In the genomic region with DNA sequence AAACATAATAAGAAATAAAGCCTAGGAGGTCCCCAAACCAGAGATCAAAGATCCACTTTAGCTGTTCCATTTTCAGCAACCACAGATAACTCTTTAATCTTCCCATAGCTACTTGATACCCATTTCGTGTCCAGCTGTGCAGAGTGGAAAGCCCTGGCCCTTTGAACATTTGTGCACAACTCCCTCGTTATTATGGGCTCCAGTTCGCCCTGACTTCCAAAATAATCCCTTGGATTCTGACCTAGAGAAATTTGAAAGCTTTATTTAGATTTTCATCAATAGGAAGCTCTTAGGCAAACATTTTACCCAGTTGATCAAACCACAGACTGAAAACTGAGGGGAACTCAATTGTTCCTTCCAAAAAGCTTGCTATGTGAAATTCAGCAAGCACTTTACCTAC, we compare ENCODE assay signal across 31 cellular contexts. TPM values are rescaled to one million over a fixed set of nuclear protein-coding genes. Genes with fewer than 3 reads are reported as not detected.
"Had no signal": no experiment of that assay in that cellular context is flagged by ENCODE, and none has a peak within 500 bp of the region (broad histone marks: within the 10 kb centered on the region; RNA-seq: fewer than 3 reads in every experiment).

No MANE protein-coding gene starts in this region.

- DNase-seq: activated CD4-positive, alpha-beta T cell treated with anti-CD3 and anti-CD28 coated beads for 4 hours; activated CD4-positive, alpha-beta T cell treated with anti-CD3 and anti-CD28 coated beads, Interleukin-2, amount 50 U/mL, for 4 hours; activated naive CD4-positive, alpha-beta T cell; activated T-cell treated with anti-CD3 and anti-CD28 coated beads for 4 hours; activated T-cell treated with anti-CD3 and anti-CD28 coated beads, Interleukin-2, amount 50 U/mL, for 72 hours; colonic mucosa; effector memory CD8-positive, alpha-beta T cell; erythroblast; foreskin fibroblast; heart right ventricle; left lung; naive B cell; nucleus accumbens; pancreas; right cardiac atrium; stimulated activated CD4-positive, alpha-beta T cell treated with anti-CD3 and anti-CD28 coated beads, Interleukin-2, amount 100 ng/mL, for 48 hours; stimulated activated naive CD4-positive, alpha-beta T cell treated with Interleukin-2 at 50 U/mL for 16 hours; SW 1271; T-helper 9 cell; upper lobe of left lung had no signal

- H3K4me3 ChIP-seq: breast epithelium, colonic mucosa, heart right ventricle, left lung, pancreas, upper lobe of left lung, vagina had no signal

- H3K27me3 ChIP-seq: breast epithelium, colonic mucosa, heart right ventricle, left lung, pancreas, upper lobe of left lung, vagina had no signal

- H3K4me1 ChIP-seq: breast epithelium, colonic mucosa, left lung, pancreas, upper lobe of left lung, vagina had no signal

- ATAC-seq: activated naive CD4-positive, alpha-beta T cell treated with anti-CD3 and anti-CD28 coated beads, Interleukin-2, amount 50 U/mL, for 72 hours; activated T-cell treated with anti-CD3 and anti-CD28 coated beads, Interleukin-2, amount 50 U/mL, for 72 hours; effector memory CD8-positive, alpha-beta T cell; heart right ventricle; left lung; pancreas; right cardiac atrium had no signal

- H3K27ac ChIP-seq: breast epithelium, colonic mucosa, left lung, pancreas, upper lobe of left lung, vagina, VCaP had no signal

- H3K36me3 ChIP-seq: breast epithelium, colonic mucosa, heart right ventricle, left lung, pancreas, upper lobe of left lung, vagina had no signal

- H3K9me3 ChIP-seq: breast epithelium, colonic mucosa, heart right ventricle, left lung, pancreas, upper lobe of left lung, vagina had no signal

RNA-seq across cellular contexts. Expression of a gene that starts 4.8 kb away (rescaled TPM):
- total RNA-seq: activated naive CD4-positive, alpha-beta T cell treated with anti-CD3 and anti-CD28 coated beads, Interleukin-2, amount 50 U/mL, for 72 hours; activated T-cell treated with anti-CD3 and anti-CD28 coated beads, Interleukin-2, amount 50 U/mL, for 72 hours; dermis microvascular lymphatic vessel endothelial cell; glomerular endothelial cell; kidney epithelial cell; lung microvascular endothelial cell; pulmonary artery endothelial cell; upper lobe of left lung had no signal
- polyA plus RNA-seq: neural cell had no signal

RNA-seq across cellular contexts. Expression of a gene that starts 16.8 kb away (rescaled TPM):
- total RNA-seq: colonic mucosa, dermis microvascular lymphatic vessel endothelial cell, glomerular endothelial cell, kidney epithelial cell, left lung, lung microvascular endothelial cell, mucosa of gallbladder, pulmonary artery endothelial cell, upper lobe of left lung, vagina had no signal
- polyA plus RNA-seq: neural cell had no signal
